Comparison of ENCODE assay signal across 1 cellular context in genomic region chr16:68948230-68948910, GRCh38.
TF ChIP-seq lines count a peak whose summit lies in the region.

No MANE protein-coding gene starts in this region.

TF ChIP-seq in K562, 482 proteins besides CTCF, POLR2A, EP300 and RAD21 (continued from another document):
- TF ChIP-seq ATF3 (IDR thresholded peaks at IDR 0.05): no peak
- no peak for TF ChIP-seq ATF3 (CRISPR knock-in tag; conservative IDR thresholded peaks at IDR 0.05)
- no peak for TF ChIP-seq POLR3A (IDR thresholded peaks at IDR 0.05; ENCODE audit: borderline replicate concordance, extremely low read depth, insufficient read depth, insufficient read length)
- no peak for TF ChIP-seq ARID4B (CRISPR knock-in tag; IDR thresholded peaks at IDR 0.05)
- TF ChIP-seq BCLAF1 (IDR thresholded peaks at IDR 0.05; ENCODE audit: borderline replicate concordance in 1 of 2, control insufficient read depth in 1 of 2, low read depth in 2 of 2, low read length in 1 of 2): no peak
- no peak for TF ChIP-seq ZBTB11 (CRISPR knock-in tag; IDR thresholded peaks at IDR 0.05)
- no peak for TF ChIP-seq KAT8 (IDR thresholded peaks at IDR 0.05; ENCODE audit: low read depth)
- TF ChIP-seq BCOR (IDR thresholded peaks at IDR 0.05): 0 out of 2 replicates have a peak, but pooled peaks have one; percentile 35
- TF ChIP-seq RBM25 (IDR thresholded peaks at IDR 0.05; ENCODE audit: low read depth, low read length, severe bottlenecking): peak; percentile 57
TF ChIP-seq in K562: peak in this region for 3.
